ENCODE assay signal across 8 cellular contexts in the genomic region with DNA sequence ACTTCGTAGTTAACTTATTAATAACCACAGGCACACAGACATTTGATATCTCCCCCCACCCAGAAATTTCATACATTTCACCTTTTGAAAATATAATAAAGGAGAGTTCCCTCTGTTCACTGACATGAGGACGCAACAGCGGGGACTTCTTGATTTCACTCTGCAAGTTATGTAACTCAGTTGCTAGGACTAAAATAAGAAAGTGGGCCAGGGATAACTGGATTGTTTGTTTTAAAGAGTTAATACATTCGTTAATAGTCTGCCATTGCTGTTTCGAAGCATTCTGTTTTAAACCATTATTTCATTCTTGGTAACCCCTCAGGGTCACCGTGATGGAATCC. TPM values are rescaled to one million over a fixed set of nuclear protein-coding genes. Genes with fewer than 3 reads are reported as not detected.
DNase-seq lines count a peak whose midpoint lies in the region; ATAC-seq and TF ChIP-seq lines count a peak whose summit lies in the region.

No MANE protein-coding gene starts in this region.

- H3K9ac ChIP-seq in rectal smooth muscle tissue (ENCODE audit: low read length), result no peak overlapping the region

- H3K27ac ChIP-seq in RWPE2 (ENCODE audit: poor library complexity, severe bottlenecking) (peak overlapping the region; percentile 78), rectal smooth muscle tissue (ENCODE audit: low read depth, low read length) (no peak overlapping the region)

- H3K4me1 ChIP-seq in RWPE2 (ENCODE audit: insufficient read depth, poor library complexity, severe bottlenecking), result peaks cover 9% of the 10 kb centered on the region
- peaks cover 6% of the 10 kb centered on the region for H3K4me1 ChIP-seq in rectal smooth muscle tissue (ENCODE audit: control insufficient read depth, insufficient read depth, low read length)

- no peak for DNase-seq in RWPE2 (ENCODE audit: low spot score)
- DNase-seq in epithelial cell of proximal tubule (ENCODE audit: low read depth), result no peak
- DNase-seq in nucleus accumbens (lab: John Stamatoyannopoulos, UW), result no peak
- no peak for DNase-seq in central memory CD4-positive, alpha-beta T cell
- DNase-seq in MV-4-11 (lab: John Stamatoyannopoulos, UW), result no peak

- no peak for TF ChIP-seq CTCF in RWPE2 (IDR thresholded peaks at IDR 0.05; ENCODE audit: poor library complexity, severe bottlenecking)
- no peak for TF ChIP-seq CTCF in epithelial cell of proximal tubule (conservative IDR thresholded peaks at IDR 0.05; ENCODE audit: low read depth, low read length)

- H3K9me3 ChIP-seq in RWPE2 (ENCODE audit: severe bottlenecking), result no peaks in the 10 kb centered on the region

- no peaks in the 10 kb centered on the region for H3K27me3 ChIP-seq in RWPE2 (ENCODE audit: insufficient read depth, poor library complexity, severe bottlenecking)
- no peaks in the 10 kb centered on the region for H3K27me3 ChIP-seq in rectal smooth muscle tissue (ENCODE audit: control insufficient read depth, insufficient read depth, low read length)

- ATAC-seq in RWPE2 (ENCODE audit: low read depth) (no peak), GM21367 (IDR thresholded peaks at IDR 0.05; ENCODE audit: unreplicated experiment) (no peak)

- H3K4me3 ChIP-seq in GM08714 (ENCODE audit: low read length) (peak overlapping the region; percentile 90; the same call in 1 of the 2 replicates), RWPE2 (ENCODE audit: severe bottlenecking) (peak overlapping the region; percentile 79), epithelial cell of proximal tubule (ENCODE audit: low read depth, low read length) (peak overlapping the region; percentile 92), rectal smooth muscle tissue (ENCODE audit: low read length) (peak overlapping the region; percentile 97)

- H3K36me3 ChIP-seq in RWPE2 (ENCODE audit: low read depth) (peaks cover 5% of the 10 kb centered on the region; the same call in 1 of the 2 replicates), rectal smooth muscle tissue (ENCODE audit: control insufficient read depth, insufficient read depth, low read length) (peaks cover 2% of the 10 kb centered on the region)

RNA-seq across cellular contexts. Expression of gene RHOT1, which starts 1.2 kb away (rescaled TPM):
- total RNA-seq in epithelial cell of proximal tubule, result 21.9 and 24.4 TPM in 2 replicates
